In genomic region chr6:169230923-169231789, GRCh38 we compare ENCODE assay signal across 18 cellular contexts. TPM values are rescaled to one million over a fixed set of nuclear protein-coding genes. Genes with fewer than 3 reads are reported as not detected.
DNase-seq lines count a peak whose midpoint lies in the region; ATAC-seq and TF ChIP-seq lines count a peak whose summit lies in the region.
"Had no signal": no experiment of that assay in that cellular context is flagged by ENCODE, and none has a peak within 500 bp of the region (broad histone marks: within the 10 kb centered on the region; RNA-seq: fewer than 3 reads in every experiment).

No MANE protein-coding gene starts in this region.

- no peak overlapping the region for H2AFZ ChIP-seq in mesenchymal stem cell (ENCODE audit: low read depth, low read length)
- H2AFZ ChIP-seq in trophoblast cell (ENCODE audit: insufficient read depth, low read length, poor library complexity), result no peak overlapping the region

- ATAC-seq in GM18511 (IDR thresholded peaks at IDR 0.05; ENCODE audit: unreplicated experiment), result no peak
- ATAC-seq in HG03342 (IDR thresholded peaks at IDR 0.05; ENCODE audit: unreplicated experiment), result no peak
- ATAC-seq: GM12878, PC-3 had no signal

- H3K27me3 ChIP-seq in adipocyte (replicated peaks; ENCODE audit: control insufficient read depth, insufficient read depth, low read length), result no peaks in the 10 kb centered on the region
- H3K27me3 ChIP-seq in mesenchymal stem cell (ENCODE audit: control insufficient read depth in 1 of 2, insufficient read depth in 1 of 2, low read length in 2 of 2), result no peaks in the 10 kb centered on the region
- H3K27me3 ChIP-seq in stomach, result no peaks in the 10 kb centered on the region
- no peaks in the 10 kb centered on the region for H3K27me3 ChIP-seq in trophoblast cell (ENCODE audit: insufficient read depth, low read length)

- H3K79me2 ChIP-seq in trophoblast cell (ENCODE audit: control insufficient read depth, insufficient read depth, low read length, poor library complexity), result no peaks in the 10 kb centered on the region

- no peak overlapping the region for H3K23ac ChIP-seq in mesenchymal stem cell (ENCODE audit: low read length in 2 of 2)
- no peak overlapping the region for H3K23ac ChIP-seq in trophoblast cell (ENCODE audit: low read length)

- DNase-seq in adipocyte (ENCODE audit: low read depth) (no peak), ecto neural progenitor cell (ENCODE audit: low spot score) (peak; percentile 38), mesenchymal stem cell (no peak), stomach (peak; percentile 21), DMS79 (lab: John Stamatoyannopoulos, UW) (no peak), trophoblast cell (no peak)
- DNase-seq: ACHN; Calu3; CD4-positive, CD25-positive, alpha-beta regulatory T cell; KG1; NCI-H1092; NCI-H1694; NCI-H2107; NCI-H345; PC-3 had no signal

- H3K79me1 ChIP-seq in mesenchymal stem cell (replicated peaks; ENCODE audit: low read length, poor library complexity, severe bottlenecking) (no peaks in the 10 kb centered on the region), trophoblast cell (ENCODE audit: low read length) (no peaks in the 10 kb centered on the region)

- H2BK5ac ChIP-seq in mesenchymal stem cell (ENCODE audit: low read depth, low read length, poor library complexity, severe bottlenecking), result no peak overlapping the region
- no peak overlapping the region for H2BK5ac ChIP-seq in trophoblast cell (ENCODE audit: low read depth, low read length, poor library complexity)

- H4K91ac ChIP-seq in mesenchymal stem cell (ENCODE audit: low read length) (no peak overlapping the region), trophoblast cell (ENCODE audit: low read depth, low read length) (no peak overlapping the region)

- intact Hi-C loops in stomach (cut with DNase I; ENCODE audit: low total_unique reads), result no loop called here

- H2BK12ac ChIP-seq in mesenchymal stem cell (ENCODE audit: low read length in 2 of 2), result no peak overlapping the region
- H2BK12ac ChIP-seq in trophoblast cell (ENCODE audit: low read length), result no peak overlapping the region

- TF ChIP-seq CTCF in stomach (IDR thresholded peaks at IDR 0.05), result no peak

- H3K36me3 ChIP-seq in adipocyte (ENCODE audit: control insufficient read depth, insufficient read depth, low read length, severe bottlenecking) (peaks cover 96% of the 10 kb centered on the region), mesenchymal stem cell (ENCODE audit: control insufficient read depth in 1 of 2, insufficient read depth in 2 of 2, low read depth in 1 of 2, low read length in 2 of 2) (peaks cover 71 to 100% of the 10 kb centered on the region in 2 experiments), stomach (peaks cover 0 to 31% (median 4%) of the 10 kb centered on the region in 4 donors), trophoblast cell (ENCODE audit: control insufficient read depth in 1 of 2, insufficient read depth in 2 of 2, low read length in 2 of 2) (no peaks in the 10 kb centered on the region)

- H3K9me3 ChIP-seq in adipocyte (ENCODE audit: control insufficient read depth, low read length), result no peaks in the 10 kb centered on the region
- H3K9me3 ChIP-seq in mesenchymal stem cell (ENCODE audit: control insufficient read depth, low read length), result no peaks in the 10 kb centered on the region
- H3K9me3 ChIP-seq in stomach, result peaks cover 0 to 9% (median 4%) of the 10 kb centered on the region in 4 donors
- H3K9me3 ChIP-seq in trophoblast cell (ENCODE audit: insufficient read depth, low read depth, low read length), result peaks cover 24% of the 10 kb centered on the region

- H3K4me1 ChIP-seq in adipocyte (ENCODE audit: control insufficient read depth, insufficient read depth, low read length), result peaks cover 11% of the 10 kb centered on the region
- H3K4me1 ChIP-seq in mesenchymal stem cell (ENCODE audit: control insufficient read depth, insufficient read depth, low read depth, low read length), result no peaks in the 10 kb centered on the region
- H3K4me1 ChIP-seq in stomach, result no peaks in the 10 kb centered on the region
- no peaks in the 10 kb centered on the region for H3K4me1 ChIP-seq in trophoblast cell (ENCODE audit: control insufficient read depth in 1 of 2, insufficient read depth in 2 of 2, low read length in 2 of 2)

- H2AK5ac ChIP-seq in mesenchymal stem cell (ENCODE audit: low read length, severe bottlenecking) (no peak overlapping the region), trophoblast cell (ENCODE audit: low read length) (no peak overlapping the region)

- WGBS in mesenchymal stem cell, result 88% methylated on average over 33 of the region's 33 CpGs
- WGBS in stomach, 5 donors, result 88 to 92% (median 90%) methylated on average over 32 to 33 of the region's 33 CpGs
- WGBS in trophoblast cell (ENCODE audit: extremely low coverage, insufficient coverage, insufficient read length), result no CpG with 5 or more reads among the region's 33 CpGs

- H2BK120ac ChIP-seq in mesenchymal stem cell (ENCODE audit: low read depth, low read length) (no peak overlapping the region), trophoblast cell (ENCODE audit: insufficient read depth, low read length, poor library complexity) (no peak overlapping the region)

- H3K4me3 ChIP-seq in adipocyte (ENCODE audit: low read length) (no peak overlapping the region), mesenchymal stem cell (ENCODE audit: insufficient read depth in 1 of 2, low read depth in 1 of 2, low read length in 2 of 2) (peak overlapping the region in 1 of 2 experiments; percentile 2), stomach (no peak overlapping the region), trophoblast cell (ENCODE audit: low read depth, low read length) (no peak overlapping the region)
- H3K4me3 ChIP-seq: GM12878 had no signal

- no peak overlapping the region for H3K4me2 ChIP-seq in mesenchymal stem cell (ENCODE audit: low read length, poor library complexity, severe bottlenecking)
- H3K4me2 ChIP-seq in trophoblast cell (ENCODE audit: low read length), result no peak overlapping the region

- TF ChIP-seq POLR2A in stomach (IDR thresholded peaks at IDR 0.05), result no peak

- H3K27ac ChIP-seq in mesenchymal stem cell (ENCODE audit: low read length, poor library complexity, severe bottlenecking) (no peak overlapping the region), stomach (peak overlapping the region in 1 of 5 donors; percentile 4), trophoblast cell (ENCODE audit: low read depth, low read length) (no peak overlapping the region)

- H3K4ac ChIP-seq in mesenchymal stem cell (ENCODE audit: low read depth in 1 of 2, low read length in 2 of 2) (no peak overlapping the region), trophoblast cell (ENCODE audit: low read depth, low read length) (no peak overlapping the region)

- peak overlapping the region; percentile 23 for H3K9ac ChIP-seq in adipocyte (ENCODE audit: low read length)
- peak overlapping the region; percentile 47 for H3K9ac ChIP-seq in mesenchymal stem cell (ENCODE audit: low read length)
- H3K9ac ChIP-seq in trophoblast cell (ENCODE audit: low read length), result no peak overlapping the region

- H3K14ac ChIP-seq in mesenchymal stem cell (ENCODE audit: low read length in 2 of 2) (no peak overlapping the region), trophoblast cell (ENCODE audit: low read length) (no peak overlapping the region)

- no peak overlapping the region for H2BK15ac ChIP-seq in mesenchymal stem cell (ENCODE audit: low read depth, poor library complexity, severe bottlenecking)

- no peak overlapping the region for H4K12ac ChIP-seq in trophoblast cell (ENCODE audit: low read depth, low read length)

- H4K8ac ChIP-seq in mesenchymal stem cell (ENCODE audit: low read length) (no peak overlapping the region), trophoblast cell (ENCODE audit: low read depth, low read length) (no peak overlapping the region)

- H3K18ac ChIP-seq in mesenchymal stem cell (ENCODE audit: low read depth in 1 of 2, low read length in 2 of 2) (no peak overlapping the region), trophoblast cell (ENCODE audit: low read length) (no peak overlapping the region)

- no peak for TF ChIP-seq EP300 in stomach (IDR thresholded peaks at IDR 0.05)

RNA-seq across cellular contexts. Expression of gene THBS2, which starts 22.5 kb away (rescaled TPM):
- polyA plus RNA-seq in mesenchymal stem cell (2013, experiment 1 of 2), result 1.1 TPM
- 1.2 TPM for polyA plus RNA-seq in mesenchymal stem cell (2013, experiment 2 of 2)
- 10 to 100 TPM in 2 of 5 donors, 1 to 10 TPM in 2, under 1 TPM in 1; under 0.01 to 56.0 (median 7.7) TPM for total RNA-seq in stomach
- polyA plus RNA-seq in stomach, result under 1 TPM; 0.31 to 0.87 (median 0.70) TPM
- polyA plus RNA-seq in trophoblast cell (2013), result 0.12 and 0.24 TPM in 2 replicates
- total RNA-seq: Calu3; CD4-positive, CD25-positive, alpha-beta regulatory T cell; PC-3 had no signal

Comparison
In these comparisons a context has a peak if more than half of its experiments do, and no peak if none do; other contexts are left out.
1. DNase-seq: peak in ecto neural progenitor cell (single experiment) and stomach (single experiment); none in adipocyte (single experiment), mesenchymal stem cell (single experiment), DMS79 (single experiment) and trophoblast cell (0 of 2).